In the genomic region with DNA sequence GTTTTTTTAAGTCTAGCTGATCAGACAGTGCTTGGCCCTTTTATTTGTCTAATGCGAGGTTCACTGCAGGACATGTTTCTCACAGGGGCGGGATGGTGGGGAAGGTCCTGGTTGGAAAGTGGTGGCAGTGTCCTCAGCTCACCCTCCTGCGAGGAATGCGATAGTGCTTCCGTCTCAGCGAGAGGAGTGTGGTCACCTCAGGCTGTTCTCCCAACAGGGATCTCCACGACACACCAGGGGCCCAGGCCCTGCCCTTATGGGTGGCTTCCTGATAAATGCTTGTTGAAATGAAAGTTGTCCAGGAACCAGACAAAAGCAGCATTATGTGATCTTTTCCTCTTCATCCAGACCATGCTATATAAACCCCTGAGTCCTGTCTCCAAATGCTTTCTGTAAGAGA, we compare ENCODE assay signal across 1 cellular context.
TF ChIP-seq lines count a peak whose summit lies in the region.

No MANE protein-coding gene starts in this region.

TF ChIP-seq in K562, 482 proteins besides CTCF, POLR2A, EP300 and RAD21 (continued from another document and continues in another):
- TF ChIP-seq, protein P1, sequence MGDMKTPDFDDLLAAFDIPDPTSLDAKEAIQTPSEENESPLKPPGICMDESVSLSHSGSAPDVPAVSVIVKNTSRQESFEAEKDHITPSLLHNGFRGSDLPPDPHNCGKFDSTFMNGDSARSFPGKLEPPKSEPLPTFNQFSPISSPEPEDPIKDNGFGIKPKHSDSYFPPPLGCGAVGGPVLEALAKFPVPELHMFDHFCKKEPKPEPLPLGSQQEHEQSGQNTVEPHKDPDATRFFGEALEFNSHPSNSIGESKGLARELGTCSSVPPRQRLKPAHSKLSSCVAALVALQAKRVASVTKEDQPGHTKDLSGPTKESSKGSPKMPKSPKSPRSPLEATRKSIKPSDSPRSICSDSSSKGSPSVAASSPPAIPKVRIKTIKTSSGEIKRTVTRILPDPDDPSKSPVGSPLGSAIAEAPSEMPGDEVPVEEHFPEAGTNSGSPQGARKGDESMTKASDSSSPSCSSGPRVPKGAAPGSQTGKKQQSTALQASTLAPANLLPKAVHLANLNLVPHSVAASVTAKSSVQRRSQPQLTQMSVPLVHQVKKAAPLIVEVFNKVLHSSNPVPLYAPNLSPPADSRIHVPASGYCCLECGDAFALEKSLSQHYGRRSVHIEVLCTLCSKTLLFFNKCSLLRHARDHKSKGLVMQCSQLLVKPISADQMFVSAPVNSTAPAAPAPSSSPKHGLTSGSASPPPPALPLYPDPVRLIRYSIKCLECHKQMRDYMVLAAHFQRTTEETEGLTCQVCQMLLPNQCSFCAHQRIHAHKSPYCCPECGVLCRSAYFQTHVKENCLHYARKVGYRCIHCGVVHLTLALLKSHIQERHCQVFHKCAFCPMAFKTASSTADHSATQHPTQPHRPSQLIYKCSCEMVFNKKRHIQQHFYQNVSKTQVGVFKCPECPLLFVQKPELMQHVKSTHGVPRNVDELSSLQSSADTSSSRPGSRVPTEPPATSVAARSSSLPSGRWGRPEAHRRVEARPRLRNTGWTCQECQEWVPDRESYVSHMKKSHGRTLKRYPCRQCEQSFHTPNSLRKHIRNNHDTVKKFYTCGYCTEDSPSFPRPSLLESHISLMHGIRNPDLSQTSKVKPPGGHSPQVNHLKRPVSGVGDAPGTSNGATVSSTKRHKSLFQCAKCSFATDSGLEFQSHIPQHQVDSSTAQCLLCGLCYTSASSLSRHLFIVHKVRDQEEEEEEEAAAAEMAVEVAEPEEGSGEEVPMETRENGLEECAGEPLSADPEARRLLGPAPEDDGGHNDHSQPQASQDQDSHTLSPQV (IDR thresholded peaks at IDR 0.05) = peak; percentile 80
- TF ChIP-seq, protein P2, sequence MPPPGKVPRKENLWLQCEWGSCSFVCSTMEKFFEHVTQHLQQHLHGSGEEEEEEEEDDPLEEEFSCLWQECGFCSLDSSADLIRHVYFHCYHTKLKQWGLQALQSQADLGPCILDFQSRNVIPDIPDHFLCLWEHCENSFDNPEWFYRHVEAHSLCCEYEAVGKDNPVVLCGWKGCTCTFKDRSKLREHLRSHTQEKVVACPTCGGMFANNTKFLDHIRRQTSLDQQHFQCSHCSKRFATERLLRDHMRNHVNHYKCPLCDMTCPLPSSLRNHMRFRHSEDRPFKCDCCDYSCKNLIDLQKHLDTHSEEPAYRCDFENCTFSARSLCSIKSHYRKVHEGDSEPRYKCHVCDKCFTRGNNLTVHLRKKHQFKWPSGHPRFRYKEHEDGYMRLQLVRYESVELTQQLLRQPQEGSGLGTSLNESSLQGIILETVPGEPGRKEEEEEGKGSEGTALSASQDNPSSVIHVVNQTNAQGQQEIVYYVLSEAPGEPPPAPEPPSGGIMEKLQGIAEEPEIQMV (tag; conservative IDR thresholded peaks at IDR 0.05; ENCODE audit: low read depth) = no peak
- peak; percentile 62 for TF ChIP-seq JUND (IDR thresholded peaks at IDR 0.05; ENCODE audit: borderline replicate concordance, low read depth, low read length)
- TF ChIP-seq JUND (tag; IDR thresholded peaks at IDR 0.05; ENCODE audit: borderline replicate concordance, low read depth, low read length) = peak; percentile 81; the same call in 2 of the 3 replicates
- peak; percentile 38; the same call in 1 of the 2 replicates for TF ChIP-seq CBFA2T2 (conservative IDR thresholded peaks at IDR 0.05)
- TF ChIP-seq HDAC2 (IDR thresholded peaks at IDR 0.05) = peak; percentile 53
- TF ChIP-seq, protein P3, sequence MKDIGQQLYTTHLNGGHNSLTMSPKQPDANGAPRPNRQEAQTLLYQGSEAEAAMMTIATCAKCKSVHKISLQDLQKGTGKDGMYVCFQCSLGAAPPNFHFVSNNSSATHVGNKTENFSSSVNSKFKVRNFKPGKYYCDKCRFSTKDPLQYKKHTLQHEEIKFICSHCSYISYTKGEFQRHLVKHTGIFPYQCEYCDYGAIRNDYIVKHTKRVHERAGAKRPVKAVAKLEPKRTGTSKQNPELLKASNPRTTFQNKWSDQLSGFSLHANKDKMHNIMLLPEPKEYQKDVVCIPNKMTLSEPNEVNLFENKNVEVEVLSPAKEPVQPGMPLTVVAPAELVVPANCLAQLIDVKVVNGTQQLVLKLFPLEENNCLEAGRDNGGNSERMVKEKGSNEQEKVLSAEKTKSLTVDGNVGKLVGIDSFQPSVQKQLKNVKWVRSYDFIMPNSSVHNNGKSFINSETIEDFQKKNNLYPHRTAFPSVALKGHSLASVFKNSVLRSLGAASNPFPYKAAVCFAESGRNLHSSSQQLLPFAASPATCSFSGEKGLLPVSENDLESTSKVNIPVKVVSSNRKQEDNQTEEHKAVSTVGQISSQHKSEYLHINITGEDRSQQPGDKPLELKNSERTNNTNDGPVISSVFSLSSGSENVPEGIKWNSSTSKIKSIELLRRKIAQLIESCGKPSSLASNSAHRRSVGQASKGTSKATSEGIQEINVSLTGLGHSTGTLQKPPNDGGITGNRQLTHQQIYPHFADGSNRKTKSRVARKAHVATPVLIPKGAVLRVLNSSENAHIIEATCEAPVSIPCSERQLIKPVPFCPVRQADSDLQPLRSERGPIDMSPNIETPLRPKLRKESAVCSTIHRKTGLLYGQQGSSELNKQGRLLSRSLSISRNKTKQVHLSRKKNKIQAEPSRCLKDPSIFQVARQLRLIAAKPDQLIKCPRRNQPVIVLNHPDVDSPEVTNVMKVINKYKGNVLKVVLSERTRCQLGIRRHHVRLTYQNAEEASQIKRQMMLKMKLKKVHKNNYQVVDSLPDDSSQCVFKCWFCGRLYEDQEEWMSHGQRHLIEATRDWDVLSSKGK (CRISPR knock-in tag; IDR thresholded peaks at IDR 0.05) = no peak
- peak; percentile 77 for TF ChIP-seq ARID1B (IDR thresholded peaks at IDR 0.05)
- no peak for TF ChIP-seq ZNF707 (CRISPR knock-in tag; conservative IDR thresholded peaks at IDR 0.05)
- no peak for TF ChIP-seq IRF2 (CRISPR knock-in tag; IDR thresholded peaks at IDR 0.05)
- TF ChIP-seq CCNT2 (IDR thresholded peaks at IDR 0.05; ENCODE audit: borderline replicate concordance, extremely low read depth, insufficient read length, low read depth, low read length) = peak; percentile 26
- TF ChIP-seq, protein P4, sequence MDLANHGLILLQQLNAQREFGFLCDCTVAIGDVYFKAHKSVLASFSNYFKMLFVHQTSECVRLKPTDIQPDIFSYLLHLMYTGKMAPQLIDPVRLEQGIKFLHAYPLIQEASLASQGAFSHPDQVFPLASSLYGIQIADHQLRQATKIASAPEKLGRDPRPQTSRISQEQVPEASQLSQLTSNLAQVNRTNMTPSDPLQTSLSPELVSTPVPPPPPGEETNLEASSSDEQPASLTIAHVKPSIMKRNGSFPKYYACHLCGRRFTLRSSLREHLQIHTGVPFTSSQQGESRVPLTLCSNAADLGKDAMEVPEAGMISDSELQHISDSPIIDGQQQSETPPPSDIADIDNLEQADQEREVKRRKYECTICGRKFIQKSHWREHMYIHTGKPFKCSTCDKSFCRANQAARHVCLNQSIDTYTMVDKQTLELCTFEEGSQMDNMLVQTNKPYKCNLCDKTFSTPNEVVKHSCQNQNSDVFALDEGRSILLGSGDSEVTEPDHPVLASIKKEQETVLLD (IDR thresholded peaks at IDR 0.05) = 0 out of 2 replicates have a peak, but pooled peaks have one; percentile 34
- no peak for TF ChIP-seq CBX8 (IDR thresholded peaks at IDR 0.05; ENCODE audit: borderline replicate concordance, extremely low read depth, low read depth, low read length, poor library complexity, severe bottlenecking)
- TF ChIP-seq XRCC4 (IDR thresholded peaks at IDR 0.05; ENCODE audit: extremely low read depth, insufficient read depth, insufficient read length) = no peak
- no peak for TF ChIP-seq ILF3 (IDR thresholded peaks at IDR 0.05; ENCODE audit: borderline replicate concordance)
- peak; percentile 71 for TF ChIP-seq TEAD4 (IDR thresholded peaks at IDR 0.05; ENCODE audit: low read length)
- no peak for TF ChIP-seq TEAD4 (CRISPR knock-in tag; IDR thresholded peaks at IDR 0.05; ENCODE audit: borderline replicate concordance)
- no peak for TF ChIP-seq GTF2A2 (tag; IDR thresholded peaks at IDR 0.05)
- peak; percentile 64 for TF ChIP-seq NFIC (IDR thresholded peaks at IDR 0.05)
- TF ChIP-seq TAL1 (IDR thresholded peaks at IDR 0.05) = peak; percentile 33; the same call in 1 of the 2 replicates
- TF ChIP-seq ZNF695 (CRISPR knock-in tag; IDR thresholded peaks at IDR 0.05) = no peak
- no peak for TF ChIP-seq PTBP1 (IDR thresholded peaks at IDR 0.05; ENCODE audit: low read depth, low read length)
- no peak for TF ChIP-seq MCM5 (IDR thresholded peaks at IDR 0.05; ENCODE audit: low read depth)
- TF ChIP-seq ARNT (IDR thresholded peaks at IDR 0.05) = no peak
- TF ChIP-seq, protein P5, sequence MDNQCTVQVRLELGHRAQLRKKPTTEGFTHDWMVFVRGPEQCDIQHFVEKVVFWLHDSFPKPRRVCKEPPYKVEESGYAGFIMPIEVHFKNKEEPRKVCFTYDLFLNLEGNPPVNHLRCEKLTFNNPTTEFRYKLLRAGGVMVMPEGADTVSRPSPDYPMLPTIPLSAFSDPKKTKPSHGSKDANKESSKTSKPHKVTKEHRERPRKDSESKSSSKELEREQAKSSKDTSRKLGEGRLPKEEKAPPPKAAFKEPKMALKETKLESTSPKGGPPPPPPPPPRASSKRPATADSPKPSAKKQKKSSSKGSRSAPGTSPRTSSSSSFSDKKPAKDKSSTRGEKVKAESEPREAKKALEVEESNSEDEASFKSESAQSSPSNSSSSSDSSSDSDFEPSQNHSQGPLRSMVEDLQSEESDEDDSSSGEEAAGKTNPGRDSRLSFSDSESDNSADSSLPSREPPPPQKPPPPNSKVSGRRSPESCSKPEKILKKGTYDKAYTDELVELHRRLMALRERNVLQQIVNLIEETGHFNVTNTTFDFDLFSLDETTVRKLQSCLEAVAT (IDR thresholded peaks at IDR 0.05) = 0 out of 4 replicates have a peak, but pooled peaks of 1 of the 2 experiments have one; percentile 29
- TF ChIP-seq, protein P6, sequence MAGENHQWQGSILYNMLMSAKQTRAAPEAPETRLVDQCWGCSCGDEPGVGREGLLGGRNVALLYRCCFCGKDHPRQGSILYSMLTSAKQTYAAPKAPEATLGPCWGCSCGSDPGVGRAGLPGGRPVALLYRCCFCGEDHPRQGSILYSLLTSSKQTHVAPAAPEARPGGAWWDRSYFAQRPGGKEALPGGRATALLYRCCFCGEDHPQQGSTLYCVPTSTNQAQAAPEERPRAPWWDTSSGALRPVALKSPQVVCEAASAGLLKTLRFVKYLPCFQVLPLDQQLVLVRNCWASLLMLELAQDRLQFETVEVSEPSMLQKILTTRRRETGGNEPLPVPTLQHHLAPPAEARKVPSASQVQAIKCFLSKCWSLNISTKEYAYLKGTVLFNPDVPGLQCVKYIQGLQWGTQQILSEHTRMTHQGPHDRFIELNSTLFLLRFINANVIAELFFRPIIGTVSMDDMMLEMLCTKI (IDR thresholded peaks at IDR 0.05; ENCODE audit: partially characterized antibody) = no peak
- peak; percentile 77 for TF ChIP-seq TEAD2 (tag; IDR thresholded peaks at IDR 0.05)
- no peak for TF ChIP-seq ZC3H8 (IDR thresholded peaks at IDR 0.05)
- no peak for TF ChIP-seq ZNF140 (CRISPR knock-in tag; IDR thresholded peaks at IDR 0.05)
- TF ChIP-seq, protein P7, sequence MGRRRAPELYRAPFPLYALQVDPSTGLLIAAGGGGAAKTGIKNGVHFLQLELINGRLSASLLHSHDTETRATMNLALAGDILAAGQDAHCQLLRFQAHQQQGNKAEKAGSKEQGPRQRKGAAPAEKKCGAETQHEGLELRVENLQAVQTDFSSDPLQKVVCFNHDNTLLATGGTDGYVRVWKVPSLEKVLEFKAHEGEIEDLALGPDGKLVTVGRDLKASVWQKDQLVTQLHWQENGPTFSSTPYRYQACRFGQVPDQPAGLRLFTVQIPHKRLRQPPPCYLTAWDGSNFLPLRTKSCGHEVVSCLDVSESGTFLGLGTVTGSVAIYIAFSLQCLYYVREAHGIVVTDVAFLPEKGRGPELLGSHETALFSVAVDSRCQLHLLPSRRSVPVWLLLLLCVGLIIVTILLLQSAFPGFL (CRISPR knock-in tag; IDR thresholded peaks at IDR 0.05) = no peak
- TF ChIP-seq HMG20A (CRISPR knock-in tag; conservative IDR thresholded peaks at IDR 0.05) = no peak
- TF ChIP-seq, protein P8, sequence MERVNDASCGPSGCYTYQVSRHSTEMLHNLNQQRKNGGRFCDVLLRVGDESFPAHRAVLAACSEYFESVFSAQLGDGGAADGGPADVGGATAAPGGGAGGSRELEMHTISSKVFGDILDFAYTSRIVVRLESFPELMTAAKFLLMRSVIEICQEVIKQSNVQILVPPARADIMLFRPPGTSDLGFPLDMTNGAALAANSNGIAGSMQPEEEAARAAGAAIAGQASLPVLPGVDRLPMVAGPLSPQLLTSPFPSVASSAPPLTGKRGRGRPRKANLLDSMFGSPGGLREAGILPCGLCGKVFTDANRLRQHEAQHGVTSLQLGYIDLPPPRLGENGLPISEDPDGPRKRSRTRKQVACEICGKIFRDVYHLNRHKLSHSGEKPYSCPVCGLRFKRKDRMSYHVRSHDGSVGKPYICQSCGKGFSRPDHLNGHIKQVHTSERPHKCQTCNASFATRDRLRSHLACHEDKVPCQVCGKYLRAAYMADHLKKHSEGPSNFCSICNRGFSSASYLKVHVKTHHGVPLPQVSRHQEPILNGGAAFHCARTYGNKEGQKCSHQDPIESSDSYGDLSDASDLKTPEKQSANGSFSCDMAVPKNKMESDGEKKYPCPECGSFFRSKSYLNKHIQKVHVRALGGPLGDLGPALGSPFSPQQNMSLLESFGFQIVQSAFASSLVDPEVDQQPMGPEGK (CRISPR knock-in tag; IDR thresholded peaks at IDR 0.05; ENCODE audit: borderline replicate concordance) = no peak
- TF ChIP-seq TCF7L2 (IDR thresholded peaks at IDR 0.05; ENCODE audit: low read depth, low read length) = no peak
- TF ChIP-seq ELF1 (tag; IDR thresholded peaks at IDR 0.05) = peak; percentile 57; the same call in 1 of the 2 replicates
- TF ChIP-seq POU5F1 (IDR thresholded peaks at IDR 0.05; ENCODE audit: borderline replicate concordance, low read depth, low read length, partially characterized antibody) = no peak
- peak; percentile 31; the same call in 1 of the 2 replicates for TF ChIP-seq TAF7 (tag; IDR thresholded peaks at IDR 0.05)
- peak; percentile 50; the same call in 1 of the 2 replicates for TF ChIP-seq NFRKB (IDR thresholded peaks at IDR 0.05; ENCODE audit: low read depth)
- peak; percentile 18 for TF ChIP-seq POLR2B (IDR thresholded peaks at IDR 0.05; ENCODE audit: low read depth, partially characterized antibody)
- no peak for TF ChIP-seq SIRT6 (IDR thresholded peaks at IDR 0.05; ENCODE audit: low read depth, low read length)
- TF ChIP-seq ATF7 (IDR thresholded peaks at IDR 0.05) = peak; percentile 45; the same call in 1 of the 2 replicates
- TF ChIP-seq PCBP1 (IDR thresholded peaks at IDR 0.05; ENCODE audit: low read depth, low read length, poor library complexity, severe bottlenecking) = no peak
- peak; percentile 42; the same call in 1 of the 2 replicates for TF ChIP-seq L3MBTL2 (IDR thresholded peaks at IDR 0.05)
- no peak for TF ChIP-seq JUN (IDR thresholded peaks at IDR 0.05; ENCODE audit: borderline replicate concordance, low read depth, low read length)
- TF ChIP-seq JUN (CRISPR knock-in tag; IDR thresholded peaks at IDR 0.05; ENCODE audit: borderline replicate concordance) = no peak
- no peak for TF ChIP-seq ASH1L (IDR thresholded peaks at IDR 0.05; ENCODE audit: borderline replicate concordance, low read depth, partially characterized antibody)
- peak; percentile 16 to 32; a peak in 1 of 4 replicates for TF ChIP-seq FOXK2 (conservative IDR thresholded peaks at IDR 0.05 in 1 of 2, IDR thresholded peaks at IDR 0.05 in 1 of 2; ENCODE audit: low read depth in 2 of 2)
- TF ChIP-seq CHD2 (IDR thresholded peaks at IDR 0.05; ENCODE audit: low read depth, low read length) = 0 out of 2 replicates have a peak, but pooled peaks have one; percentile 23
- TF ChIP-seq NCOA1 (IDR thresholded peaks at IDR 0.05; ENCODE audit: low read depth) = peak; percentile 70
- TF ChIP-seq CAMTA2 (CRISPR knock-in tag; conservative IDR thresholded peaks at IDR 0.05) = no peak
- no peak for TF ChIP-seq NR4A1 (CRISPR knock-in tag; IDR thresholded peaks at IDR 0.05)
- no peak for TF ChIP-seq NR4A1 (tag; IDR thresholded peaks at IDR 0.05)
- TF ChIP-seq MBD2 (IDR thresholded peaks at IDR 0.05; ENCODE audit: borderline replicate concordance, low read depth) = no peak
- TF ChIP-seq BHLHE40 (IDR thresholded peaks at IDR 0.05; ENCODE audit: low read length) = no peak
